Comparison of ENCODE assay signal across 26 cellular contexts in genomic region chr5:123181394-123181801, GRCh38.
DNase-seq lines count a peak whose midpoint lies in the region; ATAC-seq and TF ChIP-seq lines count a peak whose summit lies in the region.
"Had no signal": no experiment of that assay in that cellular context is flagged by ENCODE, and none has a peak within 500 bp of the region (broad histone marks: within the 10 kb centered on the region; RNA-seq: fewer than 3 reads in every experiment).

No MANE protein-coding gene starts in this region.

- no peak overlapping the region for H3K4me3 ChIP-seq in hepatocyte
- H3K4me3 ChIP-seq in Caco-2 (ENCODE audit: low read depth, low read length), result no peak overlapping the region
- H3K4me3 ChIP-seq: pancreas, stomach, upper lobe of right lung had no signal

- no peak overlapping the region for H3K4me3 Mint-ChIP-seq in Caco-2 (ENCODE audit: unreplicated experiment)
- H3K4me3 Mint-ChIP-seq: activated CD4-positive, alpha-beta memory T cell treated with anti-CD3 and anti-CD28 coated beads, Interleukin-2, amount 10 ng/mL, durations not matched to agents 7 days and 5 days; activated naive CD4-positive, alpha-beta T cell treated with anti-CD3 and anti-CD28 coated beads, Interleukin-2, amount 10 ng/mL, durations not matched to agents 7 days and 5 days; brain; endodermal cell; naive thymus-derived CD8-positive, alpha-beta T cell had no signal

- no peaks in the 10 kb centered on the region for H3K9me3 ChIP-seq in hepatocyte (ENCODE audit: low read depth)
- no peaks in the 10 kb centered on the region for H3K9me3 ChIP-seq in Caco-2
- H3K9me3 ChIP-seq: pancreas, stomach, upper lobe of right lung had no signal

- 69% methylated on average over 5 of the region's 5 CpGs for whole genome bisulfite sequencing in hepatocyte (ENCODE audit: low lambda C conversion rate, missing lambda C conversion rate)

- peak; percentile 26 for DNase-seq in NCI-H510A treated with DMSO at 0.1 percent for 48 hours (lab: John Stamatoyannopoulos, UW)
- DNase-seq in NCI-H510A (lab: John Stamatoyannopoulos, UW), result no peak
- DNase-seq in NCI-H82 (lab: John Stamatoyannopoulos, UW), result peak; percentile 73
- DNase-seq in hepatocyte (ENCODE audit: low spot score), result peak; percentile 58
- DNase-seq in Caco-2, result no peak
- no peak for DNase-seq in activated naive CD4-positive, alpha-beta T cell treated with anti-CD3 and anti-CD28 coated beads, Interleukin-2, amount 50 U/mL, for 72 hours (ENCODE audit: low spot score in 2 of 2)
- no peak for DNase-seq in nucleus accumbens (lab: John Stamatoyannopoulos, UW)
- DNase-seq: activated CD4-positive, alpha-beta memory T cell treated with anti-CD3 and anti-CD28 coated beads, Interleukin-2, amount 10 ng/mL, durations not matched to agents 7 days and 5 days; activated naive CD4-positive, alpha-beta T cell treated with anti-CD3 and anti-CD28 coated beads, Interleukin-2, amount 10 ng/mL, durations not matched to agents 7 days and 5 days; activated T-cell treated with anti-CD3 and anti-CD28 coated beads, Interleukin-2, amount 50 U/mL, for 1 hour; endodermal cell; hippocampal formation; kidney glomerular epithelial cell; mesenchymal stem cell; naive thymus-derived CD8-positive, alpha-beta T cell; NCI-H1048; NCI-H2081 treated with DMSO at 0.1 percent for 48 hours; pancreas; PC-3; stimulated activated CD4-positive, alpha-beta T cell treated with anti-CD3 and anti-CD28 coated beads, Interleukin-1b, Interleukin-23, amount 100 ng/mL, for 48 hours; stomach; T-helper 2 cell; upper lobe of right lung had no signal

- H4K20me1 ChIP-seq in hepatocyte (ENCODE audit: insufficient read depth, poor library complexity, severe bottlenecking), result no peaks in the 10 kb centered on the region

- intact Hi-C loops in Caco-2 (cut with micrococcal nuclease; ENCODE audit: unreplicated experiment), result no loop called here

- H3K27ac Mint-ChIP-seq in Caco-2 (ENCODE audit: unreplicated experiment), result no peak overlapping the region
- H3K27ac Mint-ChIP-seq in activated naive CD4-positive, alpha-beta T cell treated with anti-CD3 and anti-CD28 coated beads, Interleukin-2, amount 50 U/mL, for 72 hours, result no peak overlapping the region
- H3K27ac Mint-ChIP-seq: activated CD4-positive, alpha-beta memory T cell treated with anti-CD3 and anti-CD28 coated beads, Interleukin-2, amount 10 ng/mL, durations not matched to agents 7 days and 5 days; activated naive CD4-positive, alpha-beta T cell treated with anti-CD3 and anti-CD28 coated beads, Interleukin-2, amount 10 ng/mL, durations not matched to agents 7 days and 5 days; brain; endodermal cell; naive thymus-derived CD8-positive, alpha-beta T cell had no signal

- H2AFZ ChIP-seq in hepatocyte, result no peak overlapping the region

- no peak for TF ChIP-seq CTCF in hepatocyte (IDR thresholded peaks at IDR 0.05; ENCODE audit: poor library complexity)
- TF ChIP-seq CTCF in Caco-2 (IDR thresholded peaks at IDR 0.05; ENCODE audit: insufficient read depth in 1 of 2, low read depth in 1 of 2, low read length in 1 of 2, severe bottlenecking in 1 of 2, unreplicated experiment in 1 of 2), result no peak

- H3K27me3 ChIP-seq in hepatocyte, result no peaks in the 10 kb centered on the region
- H3K27me3 ChIP-seq in Caco-2 (replicated peaks; ENCODE audit: control insufficient read depth, insufficient read depth, low read length), result no peaks in the 10 kb centered on the region
- H3K27me3 ChIP-seq: pancreas, stomach, upper lobe of right lung had no signal

- POLR2A ChIA-PET in Caco-2 (lab: Charles Lee), result interaction anchor here (0.6 kb wide), 1 partner anchor 24 kb away, joined by 3 read pairs; no protein-coding TSS in a partner anchor

- H3K4me2 ChIP-seq in hepatocyte, result no peak overlapping the region

- H3K79me2 ChIP-seq in hepatocyte, result no peaks in the 10 kb centered on the region

- no peaks in the 10 kb centered on the region for H3K4me1 Mint-ChIP-seq in Caco-2 (ENCODE audit: low read depth, unreplicated experiment)
- H3K4me1 Mint-ChIP-seq: activated CD4-positive, alpha-beta memory T cell treated with anti-CD3 and anti-CD28 coated beads, Interleukin-2, amount 10 ng/mL, durations not matched to agents 7 days and 5 days; activated naive CD4-positive, alpha-beta T cell treated with anti-CD3 and anti-CD28 coated beads, Interleukin-2, amount 10 ng/mL, durations not matched to agents 7 days and 5 days had no signal

- H3K36me3 ChIP-seq in hepatocyte (replicated peaks; ENCODE audit: insufficient read depth, low read depth) (no peaks in the 10 kb centered on the region), Caco-2 (ENCODE audit: control insufficient read depth, insufficient read depth, low read length) (no peaks in the 10 kb centered on the region)
- H3K36me3 ChIP-seq: pancreas, stomach, upper lobe of right lung had no signal

- H3K27me3 Mint-ChIP-seq in Caco-2 (ENCODE audit: insufficient read depth, unreplicated experiment), result no peaks in the 10 kb centered on the region

- no peak for ATAC-seq in activated naive CD4-positive, alpha-beta T cell treated with anti-CD3 and anti-CD28 coated beads, Interleukin-2, amount 50 U/mL, for 72 hours
- no peak for ATAC-seq in HG02763 (IDR thresholded peaks at IDR 0.05; ENCODE audit: unreplicated experiment)
- ATAC-seq: naive thymus-derived CD8-positive, alpha-beta T cell; pancreas; PC-3; sciatic nerve; upper lobe of right lung had no signal

- H3K4me1 ChIP-seq in hepatocyte (ENCODE audit: insufficient read depth) (peaks cover 26% of the 10 kb centered on the region), Caco-2 (no peaks in the 10 kb centered on the region)
- H3K4me1 ChIP-seq: pancreas, upper lobe of right lung had no signal

- CTCF ChIA-PET in Caco-2 (lab: Charles Lee), result no interaction called here

- no peaks in the 10 kb centered on the region for H3K9me3 Mint-ChIP-seq in Caco-2 (ENCODE audit: unreplicated experiment)
- no peaks in the 10 kb centered on the region for H3K9me3 Mint-ChIP-seq in activated naive CD4-positive, alpha-beta T cell treated with anti-CD3 and anti-CD28 coated beads, Interleukin-2, amount 50 U/mL, for 72 hours
- H3K9me3 Mint-ChIP-seq: activated CD4-positive, alpha-beta memory T cell treated with anti-CD3 and anti-CD28 coated beads, Interleukin-2, amount 10 ng/mL, durations not matched to agents 7 days and 5 days; activated naive CD4-positive, alpha-beta T cell treated with anti-CD3 and anti-CD28 coated beads, Interleukin-2, amount 10 ng/mL, durations not matched to agents 7 days and 5 days; brain; endodermal cell had no signal

- H3K36me3 Mint-ChIP-seq in Caco-2 (ENCODE audit: insufficient read depth, unreplicated experiment), result peaks cover 7% of the 10 kb centered on the region
- no peaks in the 10 kb centered on the region for H3K36me3 Mint-ChIP-seq in activated naive CD4-positive, alpha-beta T cell treated with anti-CD3 and anti-CD28 coated beads, Interleukin-2, amount 50 U/mL, for 72 hours
- H3K36me3 Mint-ChIP-seq: activated naive CD4-positive, alpha-beta T cell treated with anti-CD3 and anti-CD28 coated beads, Interleukin-2, amount 10 ng/mL, durations not matched to agents 7 days and 5 days; brain; naive thymus-derived CD8-positive, alpha-beta T cell had no signal

- BruUV-seq in Caco-2 (replicated peaks; lab: Mats Ljungman, UMichigan), result no TSS peak

- peak overlapping the region; percentile 73 for H3K27ac ChIP-seq in hepatocyte
- H3K27ac ChIP-seq: pancreas, upper lobe of right lung had no signal

- no peaks in the 10 kb centered on the region for H3K9me2 ChIP-seq in hepatocyte (replicated peaks; ENCODE audit: insufficient read depth)

Comparison
In these comparisons a context has a peak if more than half of its experiments do, and no peak if none do; other contexts are left out.
1. DNase-seq: peak in NCI-H510A treated with DMSO at 0.1 percent for 48 hours (single experiment), NCI-H82 (single experiment) and hepatocyte (single experiment); none in NCI-H510A (single experiment), Caco-2 (0 of 2), activated naive CD4-positive, alpha-beta T cell treated with anti-CD3 and anti-CD28 coated beads, Interleukin-2, amount 50 U/mL, for 72 hours (0 of 2) and nucleus accumbens (0 of 56).